Comparison of ENCODE assay signal across 11 cellular contexts in genomic region chr7:22662031-22662430, GRCh38.
DNase-seq lines count a peak whose midpoint lies in the region; ATAC-seq, FAIRE-seq and TF ChIP-seq lines count a peak whose summit lies in the region.
"Had no signal": no experiment of that assay in that cellular context is flagged by ENCODE, and none has a peak within 500 bp of the region (broad histone marks: within the 10 kb centered on the region; RNA-seq: fewer than 3 reads in every experiment).

No MANE protein-coding gene starts in this region.

- POLR2A ChIA-PET in endothelial cell of umbilical vein (lab: Charles Lee) = interaction anchor here (1.7 kb wide), 1 partner anchor 10 kb away, joined by 6 read pairs; no protein-coding TSS in a partner anchor

- DNase-seq in endothelial cell of umbilical vein (ENCODE audit: low read depth, low spot score) (peak; percentile 18), posterior vena cava (ENCODE audit: low spot score) (no peak), AML-193 (lab: John Stamatoyannopoulos, UW) (no peak)
- DNase-seq: central memory CD4-positive, alpha-beta T cell; DND-41; NCI-H187 had no signal

- H2AFZ ChIP-seq in endothelial cell of umbilical vein (ENCODE audit: low read depth, low read length) = no peak overlapping the region

- no peaks in the 10 kb centered on the region for H3K9me1 ChIP-seq in endothelial cell of umbilical vein (replicated peaks; ENCODE audit: control insufficient read depth, extremely low read depth, insufficient read depth, low read length)

- no peaks in the 10 kb centered on the region for H3K27me3 ChIP-seq in endothelial cell of umbilical vein (ENCODE audit: control insufficient read depth in 2 of 2, insufficient read depth in 2 of 2, low read length in 2 of 2)

- peak overlapping the region; percentile 26; the same call in 1 of the 2 replicates for H3K4me3 ChIP-seq in GM08714 (ENCODE audit: low read length)
- no peak overlapping the region for H3K4me3 ChIP-seq in endothelial cell of umbilical vein (replicated peaks in 1 of 3; ENCODE audit: insufficient read depth in 1 of 3, low read depth in 1 of 3, low read length in 3 of 3)

- dilution Hi-C loops in endothelial cell of umbilical vein (cut with MboI; ENCODE audit: extremely low pct_ligation_motif_present, low sequenced_read_pairs) = no loop called here

- H3K27ac ChIP-seq in endothelial cell of umbilical vein (ENCODE audit: insufficient read depth, low read depth, low read length) = no peak overlapping the region

- no peak for TF ChIP-seq POLR2A in endothelial cell of umbilical vein (IDR thresholded peaks at IDR 0.05; ENCODE audit: low read depth, low read length)

- no peak for FAIRE-seq in endothelial cell of umbilical vein (lab: Jason Lieb, UNC)

- intact Hi-C loops in endothelial cell of umbilical vein (cut with micrococcal nuclease) = loop anchor here (10.0 kb wide), 1 partner anchor 217 kb away; no protein-coding TSS in a partner anchor
- intact Hi-C loops in posterior vena cava (cut with DNase I) = no loop called here

- ATAC-seq in GM19463 (IDR thresholded peaks at IDR 0.05; ENCODE audit: unreplicated experiment) = peak; percentile 61
- peak; percentile 68 for ATAC-seq in HG03432 (IDR thresholded peaks at IDR 0.05; ENCODE audit: unreplicated experiment)
- no peak for ATAC-seq in GM21360 (IDR thresholded peaks at IDR 0.05; ENCODE audit: unreplicated experiment)
- ATAC-seq in SK-N-SH treated with all-trans-retinoic acid at 6 μM for 48 hours = no peak

- no peaks in the 10 kb centered on the region for H3K9me3 ChIP-seq in endothelial cell of umbilical vein (replicated peaks; ENCODE audit: control insufficient read depth, insufficient read depth, low read length)

- no peaks in the 10 kb centered on the region for H3K36me3 ChIP-seq in endothelial cell of umbilical vein (ENCODE audit: control insufficient read depth in 2 of 2, extremely low read depth in 1 of 2, insufficient read depth in 2 of 2, low read length in 2 of 2)

- no TSS peak for BruUV-seq in endothelial cell of umbilical vein (replicated peaks; lab: Mats Ljungman, UMichigan)

- no peaks in the 10 kb centered on the region for H4K20me1 ChIP-seq in endothelial cell of umbilical vein (replicated peaks; ENCODE audit: control insufficient read depth, extremely low read depth, insufficient read depth, low read length)

- H3K79me2 ChIP-seq in endothelial cell of umbilical vein (ENCODE audit: control insufficient read depth, insufficient read depth, low read length) = no peaks in the 10 kb centered on the region

- no peak for TF ChIP-seq CTCF in endothelial cell of umbilical vein (IDR thresholded peaks at IDR 0.05; ENCODE audit: extremely low read depth in 1 of 2, insufficient read depth in 1 of 2, low read depth in 1 of 2, low read length in 2 of 2)

- no peak overlapping the region for H3K4me2 ChIP-seq in endothelial cell of umbilical vein (ENCODE audit: insufficient read depth, low read length)

- peaks cover 36% of the 10 kb centered on the region for H3K4me1 ChIP-seq in endothelial cell of umbilical vein (ENCODE audit: control insufficient read depth, extremely low read depth, insufficient read depth, low read length)

- CTCF ChIA-PET in endothelial cell of umbilical vein (lab: Charles Lee) = interaction anchor here (1.7 to 2.0 kb wide), 3 partner anchors 8 to 65 kb away, joined by 3 to 8 read pairs (median 6); partner anchors contain the start of gene IL6

- H3K9ac ChIP-seq in endothelial cell of umbilical vein (replicated peaks; ENCODE audit: extremely low read depth, insufficient read depth, low read length) = no peak overlapping the region

TF ChIP-seq in endothelial cell of umbilical vein, 7 proteins besides CTCF, POLR2A, EP300 and RAD21:
- TF ChIP-seq EZH2 (IDR thresholded peaks at IDR 0.05; ENCODE audit: borderline replicate concordance, low read depth, low read length, severe bottlenecking) (no peak), FOS (IDR thresholded peaks at IDR 0.05; ENCODE audit: borderline replicate concordance, insufficient read depth, low read length) (no peak), JUN (IDR thresholded peaks at IDR 0.05; ENCODE audit: borderline replicate concordance, insufficient read depth, insufficient read length, low read depth) (no peak), GATA2 (IDR thresholded peaks at IDR 0.05; ENCODE audit: insufficient read depth, insufficient read length, low read depth, low read length) (no peak), MYC (IDR thresholded peaks at IDR 0.05; ENCODE audit: low read depth, low read length) (no peak), POLR2AphosphoS5 (IDR thresholded peaks at IDR 0.05; ENCODE audit: insufficient read depth, low read depth, low read length) (no peak), MAX (IDR thresholded peaks at IDR 0.05; ENCODE audit: insufficient read depth, insufficient read length) (no peak)

TF ChIP-seq in SK-N-SH treated with all-trans-retinoic acid at 6 μM for 48 hours, 23 proteins besides CTCF, POLR2A, EP300 and RAD21:
- TF ChIP-seq TOX (CRISPR knock-in tag; IDR thresholded peaks at IDR 0.05; ENCODE audit: borderline replicate concordance) (no peak), BACH2 (CRISPR knock-in tag; IDR thresholded peaks at IDR 0.05; ENCODE audit: borderline replicate concordance) (no peak), ZNF565 (CRISPR knock-in tag; conservative IDR thresholded peaks at IDR 0.05; ENCODE audit: low read depth) (no peak), ZFP30 (CRISPR knock-in tag; IDR thresholded peaks at IDR 0.05) (no peak), SNAI2 (CRISPR knock-in tag; IDR thresholded peaks at IDR 0.05) (no peak), GLIS3 (CRISPR knock-in tag; IDR thresholded peaks at IDR 0.05) (no peak)

Comparison
In these comparisons a context has a peak if more than half of its experiments do, and no peak if none do; other contexts are left out.
1. ATAC-seq: peak in GM19463 (single experiment) and HG03432 (single experiment); none in GM21360 (single experiment) and SK-N-SH treated with all-trans-retinoic acid at 6 μM for 48 hours (single experiment).